Comparison of ENCODE assay signal across 11 cellular contexts in genomic region chrX:15838017-15838416, GRCh38. TPM values are rescaled to one million over a fixed set of nuclear protein-coding genes. Genes with fewer than 3 reads are reported as not detected.
A peak's percentile ranks its signal among the peaks of the same experiment; 100 is the strongest.
DNase-seq lines count a peak whose midpoint lies in the region; ATAC-seq, FAIRE-seq and TF ChIP-seq lines count a peak whose summit lies in the region.
"Had no signal": no experiment of that assay in that cellular context is flagged by ENCODE, and none has a peak within 500 bp of the region (broad histone marks: within the 10 kb centered on the region; RNA-seq: fewer than 3 reads in every experiment).

No MANE protein-coding gene starts in this region.

- no peaks in the 10 kb centered on the region for H3K9me3 Mint-ChIP-seq in stimulated activated naive CD8-positive, alpha-beta T cell treated with anti-CD3 and anti-CD28 coated beads, Interleukin-15, amount 100 ng/mL, for 72 hours
- no peaks in the 10 kb centered on the region for H3K9me3 Mint-ChIP-seq in activated T-helper 17 cell treated with anti-CD3 and anti-CD28 coated beads, Interleukin-2, amount 50 U/mL, for 72 hours
- H3K9me3 Mint-ChIP-seq: IgD-negative memory B cell had no signal

- no peaks in the 10 kb centered on the region for H3K9me2 ChIP-seq in MM.1S (replicated peaks; ENCODE audit: insufficient read depth, low read length)

- peaks cover 3% of the 10 kb centered on the region; the same call in 1 of the 2 replicates for H3K79me2 ChIP-seq in MM.1S (ENCODE audit: low read length)

- no peaks in the 10 kb centered on the region for H3K9me3 ChIP-seq in left ventricle myocardium inferior (replicated peaks)
- no peaks in the 10 kb centered on the region for H3K9me3 ChIP-seq in right cardiac atrium (ENCODE audit: control insufficient read depth, low read length)
- H3K9me3 ChIP-seq in MM.1S (replicated peaks; ENCODE audit: insufficient read depth, low read length), result no peaks in the 10 kb centered on the region

- H3K27ac Mint-ChIP-seq in stimulated activated naive CD8-positive, alpha-beta T cell treated with anti-CD3 and anti-CD28 coated beads, Interleukin-15, amount 100 ng/mL, for 72 hours, result no peak overlapping the region
- H3K27ac Mint-ChIP-seq in activated T-helper 17 cell treated with anti-CD3 and anti-CD28 coated beads, Interleukin-2, amount 50 U/mL, for 72 hours, result no peak overlapping the region
- H3K27ac Mint-ChIP-seq: IgD-negative memory B cell had no signal

- 96% methylated on average over 3 of the region's 3 CpGs for WGBS in right cardiac atrium

- no peak overlapping the region for H3K4me3 Mint-ChIP-seq in stimulated activated naive CD8-positive, alpha-beta T cell treated with anti-CD3 and anti-CD28 coated beads, Interleukin-15, amount 100 ng/mL, for 72 hours
- no peak overlapping the region for H3K4me3 Mint-ChIP-seq in activated T-helper 17 cell treated with anti-CD3 and anti-CD28 coated beads, Interleukin-2, amount 50 U/mL, for 72 hours
- H3K4me3 Mint-ChIP-seq: IgD-negative memory B cell had no signal

- H3K9ac ChIP-seq in MM.1S (ENCODE audit: low read length), result no peak overlapping the region

- intact Hi-C loops in left ventricle myocardium inferior (cut with micrococcal nuclease) (no loop called here), right cardiac atrium (cut with DNase I) (no loop called here), Right ventricle myocardium inferior (cut with DNase I) (no loop called here)

- H3K36me3 ChIP-seq in left ventricle myocardium inferior, result peaks cover 1% of the 10 kb centered on the region
- no peaks in the 10 kb centered on the region for H3K36me3 ChIP-seq in MM.1S (replicated peaks; ENCODE audit: insufficient read depth, low read length)

- peaks cover 16% of the 10 kb centered on the region for H3K36me3 Mint-ChIP-seq in activated T-helper 17 cell treated with anti-CD3 and anti-CD28 coated beads, Interleukin-2, amount 50 U/mL, for 72 hours (ENCODE audit: low read depth)

- no peaks in the 10 kb centered on the region for H3F3A ChIP-seq in MM.1S (ENCODE audit: insufficient read depth, low read length)

- no peak for FAIRE-seq in GM19239 (lab: Jason Lieb, UNC)

- H3K4me1 ChIP-seq in left ventricle myocardium inferior (peaks cover 31% of the 10 kb centered on the region), right cardiac atrium (ENCODE audit: control insufficient read depth, insufficient read depth, low read length) (no peaks in the 10 kb centered on the region), MM.1S (ENCODE audit: low read length) (peaks cover 6% of the 10 kb centered on the region; the same call in 1 of the 2 replicates)

- H3K4me3 ChIP-seq in left ventricle myocardium inferior, result no peak overlapping the region
- no peak overlapping the region for H3K4me3 ChIP-seq in right cardiac atrium (ENCODE audit: low read length)
- H3K4me3 ChIP-seq in MM.1S (ENCODE audit: low read length), result no peak overlapping the region
- no peak overlapping the region for H3K4me3 ChIP-seq in choroid plexus epithelial cell (ENCODE audit: low read depth, low read length)

- TF ChIP-seq CTCF in left ventricle myocardium inferior (IDR thresholded peaks at IDR 0.05; ENCODE audit: borderline replicate concordance) (peak; percentile 8), MM.1S (IDR thresholded peaks at IDR 0.05; ENCODE audit: low read length) (peak; percentile 26), choroid plexus epithelial cell (conservative IDR thresholded peaks at IDR 0.05; ENCODE audit: low read depth, low read length) (peak; percentile 25)

- no peaks in the 10 kb centered on the region for H4K20me1 ChIP-seq in MM.1S (ENCODE audit: insufficient read depth, low read length)

- H3K27me3 ChIP-seq in left ventricle myocardium inferior (ENCODE audit: low read depth) (no peaks in the 10 kb centered on the region), right cardiac atrium (ENCODE audit: control insufficient read depth, insufficient read depth) (no peaks in the 10 kb centered on the region), MM.1S (replicated peaks; ENCODE audit: insufficient read depth, low read length) (no peaks in the 10 kb centered on the region)

- DNase-seq in left ventricle myocardium inferior (no peak), right cardiac atrium (no peak), MM.1S (no peak), choroid plexus epithelial cell (ENCODE audit: low read depth) (no peak), GM19239 (ENCODE audit: insufficient read length, low spot score) (no peak), Right ventricle myocardium inferior (ENCODE audit: missing footprints) (no peak)
- DNase-seq in stimulated activated naive CD8-positive, alpha-beta T cell treated with anti-CD3 and anti-CD28 coated beads, Interleukin-15, amount 100 ng/mL, for 72 hours, result peak in 1 of 2 donors; percentile 22
- DNase-seq: C1 segment of cervical spinal cord; stimulated activated CD4-positive, alpha-beta T cell treated with anti-CD3 and anti-CD28 coated beads, Interleukin-2, amount 100 ng/mL, for 24 hours had no signal

- H3K4me2 ChIP-seq in MM.1S (ENCODE audit: low read depth, low read length), result no peak overlapping the region

- no peaks in the 10 kb centered on the region for H3K27me3 Mint-ChIP-seq in stimulated activated naive CD8-positive, alpha-beta T cell treated with anti-CD3 and anti-CD28 coated beads, Interleukin-15, amount 100 ng/mL, for 72 hours
- H3K27me3 Mint-ChIP-seq in activated T-helper 17 cell treated with anti-CD3 and anti-CD28 coated beads, Interleukin-2, amount 50 U/mL, for 72 hours, result no peaks in the 10 kb centered on the region
- H3K27me3 Mint-ChIP-seq: IgD-negative memory B cell had no signal

- no peaks in the 10 kb centered on the region for H3K4me1 Mint-ChIP-seq in stimulated activated naive CD8-positive, alpha-beta T cell treated with anti-CD3 and anti-CD28 coated beads, Interleukin-15, amount 100 ng/mL, for 72 hours
- no peaks in the 10 kb centered on the region for H3K4me1 Mint-ChIP-seq in activated T-helper 17 cell treated with anti-CD3 and anti-CD28 coated beads, Interleukin-2, amount 50 U/mL, for 72 hours

- no peak overlapping the region for H3K27ac ChIP-seq in left ventricle myocardium inferior (replicated peaks)
- no peak overlapping the region for H3K27ac ChIP-seq in right cardiac atrium (ENCODE audit: low read length)
- H3K27ac ChIP-seq in MM.1S (ENCODE audit: low read length), result no peak overlapping the region

- no peak overlapping the region for H2AFZ ChIP-seq in MM.1S (ENCODE audit: low read length)

- no peak for ATAC-seq in right cardiac atrium
- peak; percentile 61 for ATAC-seq in stimulated activated naive CD8-positive, alpha-beta T cell treated with anti-CD3 and anti-CD28 coated beads, Interleukin-15, amount 100 ng/mL, for 72 hours
- ATAC-seq in activated T-helper 17 cell treated with anti-CD3 and anti-CD28 coated beads, Interleukin-2, amount 50 U/mL, for 72 hours (replicated peaks), result no peak
- ATAC-seq in Right ventricle myocardium inferior, result no peak

RNA-seq across cellular contexts. Expression of gene AP1S2, which starts 16.6 kb away (rescaled TPM):
- 143 TPM for total RNA-seq in left ventricle myocardium inferior
- 10 to 100 TPM; 70.6 to 81.0 (median 75.0) TPM for total RNA-seq in right cardiac atrium
- polyA plus RNA-seq in right cardiac atrium, result 66.8 TPM
- 10 to 100 TPM; 20.6 to 25.2 TPM for total RNA-seq in activated T-helper 17 cell treated with anti-CD3 and anti-CD28 coated beads, Interleukin-2, amount 50 U/mL, for 72 hours
- 154 TPM for total RNA-seq in Right ventricle myocardium inferior

RNA-seq across cellular contexts. Expression of gene ZRSR2, which starts 47.7 kb away (rescaled TPM):
- 7.8 TPM for total RNA-seq in left ventricle myocardium inferior
- total RNA-seq in right cardiac atrium, result 1 to 10 TPM; 6.8 to 9.1 (median 8.3) TPM
- polyA plus RNA-seq in right cardiac atrium, result 13.6 TPM
- 10 to 100 TPM; 10.0 to 11.6 TPM for total RNA-seq in activated T-helper 17 cell treated with anti-CD3 and anti-CD28 coated beads, Interleukin-2, amount 50 U/mL, for 72 hours
- total RNA-seq in Right ventricle myocardium inferior, result 6.8 TPM
